Comparison of ENCODE assay signal across 22 cellular contexts in genomic region chr4:109043286-109043685, GRCh38.
"Had no signal": no experiment of that assay in that cellular context is flagged by ENCODE, and none has a peak within 500 bp of the region (broad histone marks: within the 10 kb centered on the region; RNA-seq: fewer than 3 reads in every experiment).

No MANE protein-coding gene starts in this region.

- H3K36me3 ChIP-seq: brain microvascular endothelial cell, WERI-Rb-1 had no signal

- H3K27me3 ChIP-seq: brain microvascular endothelial cell had no signal

- H3K4me3 ChIP-seq: coronary artery, dorsolateral prefrontal cortex had no signal

- H3K27ac ChIP-seq: brain microvascular endothelial cell, coronary artery, dorsolateral prefrontal cortex, WERI-Rb-1 had no signal

- DNase-seq: activated B cell treated with CpG ODN at 0.5 μM for 24 hours; activated CD4-positive, alpha-beta memory T cell treated with anti-CD3 and anti-CD28 coated beads, Interleukin-2, amount 10 ng/mL, durations not matched to agents 7 days and 5 days; activated CD4-positive, alpha-beta T cell treated with anti-CD3 and anti-CD28 coated beads for 36 hours; activated CD4-positive, alpha-beta T cell treated with anti-CD3 and anti-CD28 coated beads, Interleukin-2, amount 10 ng/mL, durations not matched to agents 7 days and 5 days; activated CD4-positive, alpha-beta T cell treated with anti-CD3 and anti-CD28 coated beads, Interleukin-2, amount 50 U/mL, for 4 hours; activated effector memory CD4-positive, alpha-beta T cell treated with Interleukin-2 at 50 U/mL for 16 hours; activated gamma-delta T cell treated with Interleukin-2 at 50 U/mL for 16 hours; activated naive CD4-positive, alpha-beta T cell treated with anti-CD3 and anti-CD28 coated beads, Interleukin-2, amount 50 U/mL, for 16 hours; activated naive CD4-positive, alpha-beta T cell treated with Interleukin-2 at 50 U/mL for 16 hours; activated T-cell treated with anti-CD3 and anti-CD28 coated beads, Interleukin-2, amount 50 U/mL, for 4 hours; amniotic stem cell; anterior cingulate cortex; brain microvascular endothelial cell; dorsolateral prefrontal cortex; effector memory CD4-positive, alpha-beta T cell; endodermal cell; foreskin fibroblast; head of caudate nucleus; T-helper 17 cell; T1000; WERI-Rb-1 had no signal
